1 cellular context compared by ENCODE assay signal in genomic region chr3:122149228-122149627, GRCh38.
TF ChIP-seq lines count a peak whose summit lies in the region.

No MANE protein-coding gene starts in this region.

TF ChIP-seq in GM12878, 131 proteins besides CTCF, POLR2A, EP300 and RAD21:
- TF ChIP-seq CHD2 (IDR thresholded peaks at IDR 0.05; ENCODE audit: borderline replicate concordance, low read depth, low read length): no peak
